ENCODE assay signal across 8 cellular contexts in the genomic region with DNA sequence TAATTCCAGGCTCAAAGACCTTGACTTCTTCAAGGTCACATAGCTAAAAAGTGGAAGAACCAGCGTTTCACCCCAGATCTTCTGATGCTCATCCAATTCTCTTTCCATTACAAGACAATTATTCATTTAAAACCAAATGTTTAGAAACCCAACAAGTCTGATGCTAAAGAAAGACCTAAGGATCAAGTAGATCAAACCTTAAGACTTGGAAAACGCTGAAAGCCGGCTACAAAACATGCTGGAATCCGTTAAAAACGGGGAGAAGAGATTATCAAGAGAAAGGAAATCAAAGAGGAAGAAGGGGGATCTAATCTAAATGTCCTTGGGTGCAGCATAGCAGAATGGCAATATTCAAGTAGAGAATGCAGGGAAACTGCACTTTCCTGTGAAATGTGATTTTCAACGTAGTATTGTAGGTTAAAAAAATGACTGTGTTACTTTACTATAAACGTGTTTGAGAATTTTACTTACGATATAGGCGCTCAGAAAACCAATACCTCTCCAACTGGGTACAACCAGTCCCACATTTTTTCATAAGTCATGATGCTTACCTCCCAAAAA. TPM values are rescaled to one million over a fixed set of nuclear protein-coding genes. Genes with fewer than 3 reads are reported as not detected.
DNase-seq lines count a peak whose midpoint lies in the region; ATAC-seq and TF ChIP-seq lines count a peak whose summit lies in the region.

No MANE protein-coding gene starts in this region.

- BruUV-seq in Calu3 (replicated peaks; lab: Mats Ljungman, UMichigan) = TSS peak; percentile 54
- no TSS peak for BruUV-seq in Panc1 (replicated peaks; lab: Mats Ljungman, UMichigan)

- H3K27me3 Mint-ChIP-seq in Calu3 (ENCODE audit: unreplicated experiment) = no peaks in the 10 kb centered on the region

- peaks cover 27% of the 10 kb centered on the region for H3K36me3 Mint-ChIP-seq in Calu3 (ENCODE audit: insufficient read depth, unreplicated experiment)

- H3K4me1 ChIP-seq in Panc1 (ENCODE audit: control insufficient read depth, insufficient read depth, low read length) (peaks cover 6% of the 10 kb centered on the region; the same call in 1 of the 2 replicates), esophagus muscularis mucosa (peaks cover 22 to 29% (median 27%) of the 10 kb centered on the region in 4 donors)

- no peaks in the 10 kb centered on the region for H3K9me3 Mint-ChIP-seq in Calu3 (ENCODE audit: low read depth, unreplicated experiment)

- CTCF ChIA-PET in Calu3 (lab: Charles Lee) (no interaction called here), Panc1 (lab: Charles Lee) (no interaction called here)

- H3K36me3 ChIP-seq in Panc1 (ENCODE audit: control insufficient read depth, insufficient read depth, low read length) (no peaks in the 10 kb centered on the region), esophagus muscularis mucosa (peaks cover 0 to 11% (median 2%) of the 10 kb centered on the region in 4 donors)

- in situ Hi-C loops in Panc1 (cut with HindIII; ENCODE audit: low pct_unique_long_range_greater_than_20kb, low sequenced_read_pairs) = no loop called here

- DNase-seq in Calu3 (no peak), Panc1 (ENCODE audit: low read depth, low spot score) (no peak), esophagus muscularis mucosa (ENCODE audit: extremely low spot score) (no peak), pons (ENCODE audit: low spot score) (peak; percentile 8), EL (no peak), D341Med (ENCODE audit: low spot score) (no peak), middle frontal gyrus (ENCODE audit: extremely low spot score, low spot score) (no peak)

- TF ChIP-seq EP300 in esophagus muscularis mucosa (IDR thresholded peaks at IDR 0.05) = no peak

- H3K4me3 Mint-ChIP-seq in Calu3 (ENCODE audit: low read depth, unreplicated experiment) = peak overlapping the region; percentile 81

- TF ChIP-seq POLR2A in esophagus muscularis mucosa (IDR thresholded peaks at IDR 0.05; ENCODE audit: low read depth) = no peak
- TF ChIP-seq POLR2A in GM18505 (IDR thresholded peaks at IDR 0.05; ENCODE audit: borderline replicate concordance, extremely low read depth, insufficient read depth, insufficient read length) = no peak

- WGBS in esophagus muscularis mucosa = 61% methylated on average over 9 of the region's 9 CpGs

- no peak overlapping the region for H3K27ac Mint-ChIP-seq in Calu3 (ENCODE audit: unreplicated experiment)

- H3K27ac ChIP-seq in Panc1 (ENCODE audit: low read length) = peak overlapping the region; percentile 65
- peak overlapping the region; percentile 83 to 88 (median 84) for H3K27ac ChIP-seq in esophagus muscularis mucosa (replicated peaks in 1 of 4)

- H3K9me3 ChIP-seq in Panc1 (ENCODE audit: control insufficient read depth, insufficient read depth, low read depth, low read length) (no peaks in the 10 kb centered on the region), esophagus muscularis mucosa (no peaks in the 10 kb centered on the region)

- peaks cover 9% of the 10 kb centered on the region for H3K4me1 Mint-ChIP-seq in Calu3 (ENCODE audit: low read depth, unreplicated experiment)

- peak overlapping the region; percentile 48 to 70 for H3K4me3 ChIP-seq in Panc1 (ENCODE audit: low read depth in 2 of 2, low read length in 2 of 2)
- H3K4me3 ChIP-seq in esophagus muscularis mucosa = peak overlapping the region; percentile 74 to 94 (median 81)

- TF ChIP-seq CTCF in Calu3 (IDR thresholded peaks at IDR 0.05; ENCODE audit: unreplicated experiment) = no peak
- no peak for TF ChIP-seq CTCF in Panc1 (IDR thresholded peaks at IDR 0.05)
- no peak for TF ChIP-seq CTCF in esophagus muscularis mucosa (IDR thresholded peaks at IDR 0.05)

- no peak for ATAC-seq in Panc1
- no peak for ATAC-seq in GM18505 (IDR thresholded peaks at IDR 0.05; ENCODE audit: unreplicated experiment)

- intact Hi-C loops in Calu3 (cut with micrococcal nuclease; ENCODE audit: unreplicated experiment) = no loop called here
- intact Hi-C loops in Panc1 (cut with micrococcal nuclease; ENCODE audit: unreplicated experiment) = no loop called here
- intact Hi-C loops in esophagus muscularis mucosa (cut with DNase I) = loop anchor here (5.0 kb wide), 1 partner anchor 39 kb away; no protein-coding TSS in a partner anchor

- POLR2A ChIA-PET in Panc1 (lab: Charles Lee) = no interaction called here

- H3K27me3 ChIP-seq in Panc1 (ENCODE audit: control insufficient read depth, insufficient read depth, low read length) = no peaks in the 10 kb centered on the region
- H3K27me3 ChIP-seq in esophagus muscularis mucosa = no peaks in the 10 kb centered on the region

RNA-seq across cellular contexts. Expression of gene PPP1R13B, which starts 1.3 kb away (rescaled TPM):
- total RNA-seq in Calu3 (2022) (23.2 and 27.7 TPM in 2 replicates), Panc1 (2021; ENCODE audit: unreplicated experiment) (19.0 TPM), esophagus muscularis mucosa (10 to 100 TPM; 19.9 to 25.2 (median 23.6) TPM)
- 14.1 TPM for polyA plus RNA-seq in Panc1 (2012; ENCODE audit: insufficient read length)
